Comparison of ENCODE assay signal across 17 cellular contexts in the genomic region with DNA sequence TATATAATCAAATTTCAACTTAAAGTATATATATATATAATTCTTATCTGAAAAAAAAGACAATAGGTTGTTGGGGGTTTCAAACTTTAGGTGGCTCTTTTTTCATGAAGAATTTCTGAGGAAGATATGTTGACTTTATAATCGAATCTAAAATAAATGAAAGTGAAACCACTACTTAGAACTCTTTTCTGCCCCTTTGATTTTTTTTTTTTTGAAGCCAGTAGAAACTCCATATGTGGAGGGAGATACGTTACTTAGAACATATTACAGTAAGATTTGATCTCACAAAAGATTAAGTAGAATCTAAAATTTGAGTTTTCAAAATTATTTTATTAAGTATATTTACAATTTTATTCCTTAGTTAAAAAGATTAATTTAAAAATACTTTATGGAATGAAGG.
DNase-seq lines count a peak whose midpoint lies in the region; ATAC-seq and TF ChIP-seq lines count a peak whose summit lies in the region.
"Had no signal": no experiment of that assay in that cellular context is flagged by ENCODE, and none has a peak within 500 bp of the region (broad histone marks: within the 10 kb centered on the region; RNA-seq: fewer than 3 reads in every experiment).

No MANE protein-coding gene starts in this region.

- H3K4me1 ChIP-seq in GM23248 (ENCODE audit: insufficient read depth) = no peaks in the 10 kb centered on the region
- H3K4me1 ChIP-seq: testis had no signal

- no peaks in the 10 kb centered on the region for H3K36me3 Mint-ChIP-seq in CD4-positive, alpha-beta T cell (ENCODE audit: low read depth)
- no peaks in the 10 kb centered on the region for H3K36me3 Mint-ChIP-seq in activated naive CD8-positive, alpha-beta T cell treated with anti-CD3 and anti-CD28 coated beads for 36 hours

- peaks cover 14% of the 10 kb centered on the region for H3K4me1 Mint-ChIP-seq in CD4-positive, alpha-beta T cell (ENCODE audit: low read depth)
- H3K4me1 Mint-ChIP-seq in activated naive CD8-positive, alpha-beta T cell treated with anti-CD3 and anti-CD28 coated beads for 36 hours = peaks cover 12% of the 10 kb centered on the region

- H3K4me3 Mint-ChIP-seq in CD4-positive, alpha-beta T cell = peak overlapping the region; percentile 68
- H3K4me3 Mint-ChIP-seq in activated naive CD8-positive, alpha-beta T cell treated with anti-CD3 and anti-CD28 coated beads for 36 hours = peak overlapping the region; percentile 30

- no peaks in the 10 kb centered on the region for H3K27me3 Mint-ChIP-seq in CD4-positive, alpha-beta T cell
- H3K27me3 Mint-ChIP-seq in activated naive CD8-positive, alpha-beta T cell treated with anti-CD3 and anti-CD28 coated beads for 36 hours = no peaks in the 10 kb centered on the region

- intact Hi-C loops in CD4-positive, alpha-beta T cell (cut with DNase I, micrococcal nuclease) = no loop called here

- H3K9me3 Mint-ChIP-seq in CD4-positive, alpha-beta T cell = no peaks in the 10 kb centered on the region
- no peaks in the 10 kb centered on the region for H3K9me3 Mint-ChIP-seq in activated naive CD8-positive, alpha-beta T cell treated with anti-CD3 and anti-CD28 coated beads for 36 hours
- H3K9me3 Mint-ChIP-seq: activated T-helper 1 cell treated with anti-CD3 and anti-CD28 coated beads, Interleukin-12 subunit alpha, Interleukin-12 subunit beta, Interleukin-2, Interleukin-4 antibody, amounts not matched to agents 30 ng/mL and 10 ng/mL and 1 ng/mL, durations not matched to agents 14 hours and 24 hours and 36 hours had no signal

- POLR2A ChIA-PET in CD4-positive, alpha-beta T cell (lab: Charles Lee) = no interaction called here

- no peak for DNase-seq in CD4-positive, alpha-beta T cell
- peak; percentile 3 for DNase-seq in GM23248
- DNase-seq in activated naive CD8-positive, alpha-beta T cell treated with anti-CD3 and anti-CD28 coated beads for 36 hours = no peak
- no peak for DNase-seq in left lobe of liver (ENCODE audit: low spot score)
- DNase-seq in NCI-H510A (lab: John Stamatoyannopoulos, UW) = no peak
- DNase-seq: COR-L47, hypothalamus, mammary epithelial cell, NCI-H2029 treated with DMSO at 0.1 percent for 48 hours, NCI-H82, occipital lobe, SHP77, testis had no signal

- in situ Hi-C loops in GM23248 (cut with MboI) = no loop called here

- no peaks in the 10 kb centered on the region for H3F3A ChIP-seq in GM23248 (ENCODE audit: insufficient read depth)

- no peak overlapping the region for H2AFZ ChIP-seq in GM23248

- no peak overlapping the region for H3K4me3 ChIP-seq in GM23248
- H3K4me3 ChIP-seq: smooth muscle cell, testis had no signal

- CTCF ChIA-PET in CD4-positive, alpha-beta T cell (lab: Charles Lee) = no interaction called here

- H3K27ac ChIP-seq in CD4-positive, alpha-beta T cell (ENCODE audit: low read depth, low read length) = no peak overlapping the region
- H3K27ac ChIP-seq in GM23248 = no peak overlapping the region
- H3K27ac ChIP-seq: testis had no signal

- no peak overlapping the region for H3K9ac ChIP-seq in GM23248

- H3K36me3 ChIP-seq in GM23248 (ENCODE audit: low read depth) = no peaks in the 10 kb centered on the region

- 34 to 39% methylated on average over 2 of the region's 2 CpGs for WGBS in GM23248 (ENCODE audit: low coverage in 1 of 2, low lambda C conversion rate in 2 of 2, missing lambda C conversion rate in 2 of 2), 2 experiments

- no peaks in the 10 kb centered on the region; the same call in 1 of the 2 replicates for H4K20me1 ChIP-seq in GM23248 (ENCODE audit: insufficient read depth)

- H3K9me2 ChIP-seq in GM23248 (ENCODE audit: insufficient read depth) = no peaks in the 10 kb centered on the region

- peak overlapping the region; percentile 18 for H3K27ac Mint-ChIP-seq in CD4-positive, alpha-beta T cell
- H3K27ac Mint-ChIP-seq in activated naive CD8-positive, alpha-beta T cell treated with anti-CD3 and anti-CD28 coated beads for 36 hours = no peak overlapping the region
- H3K27ac Mint-ChIP-seq: activated T-helper 1 cell treated with anti-CD3 and anti-CD28 coated beads, Interleukin-12 subunit alpha, Interleukin-12 subunit beta, Interleukin-2, Interleukin-4 antibody, amounts not matched to agents 30 ng/mL and 10 ng/mL and 1 ng/mL, durations not matched to agents 14 hours and 24 hours and 36 hours had no signal

- H3K9me3 ChIP-seq in CD4-positive, alpha-beta T cell (ENCODE audit: control insufficient read depth, low read length) = no peaks in the 10 kb centered on the region
- H3K9me3 ChIP-seq in GM23248 (ENCODE audit: low read depth) = no peaks in the 10 kb centered on the region
- H3K9me3 ChIP-seq: testis had no signal

- no peak overlapping the region for H3K4me2 ChIP-seq in GM23248 (ENCODE audit: unreplicated experiment)
- H3K4me2 ChIP-seq: smooth muscle cell had no signal

- ATAC-seq in CD4-positive, alpha-beta T cell (ENCODE audit: poor library complexity) = peak; percentile 55
- peak; percentile 50 for ATAC-seq in left lobe of liver
- no peak for ATAC-seq in HG02884 (IDR thresholded peaks at IDR 0.05; ENCODE audit: unreplicated experiment)
- no peak for ATAC-seq in HG03520 (IDR thresholded peaks at IDR 0.05; ENCODE audit: unreplicated experiment)

- no peaks in the 10 kb centered on the region for H3K27me3 ChIP-seq in CD4-positive, alpha-beta T cell (ENCODE audit: control insufficient read depth, insufficient read depth, low read length)
- no peaks in the 10 kb centered on the region for H3K27me3 ChIP-seq in GM23248 (replicated peaks; ENCODE audit: insufficient read depth)
- H3K27me3 ChIP-seq: testis had no signal

- TF ChIP-seq CTCF in CD4-positive, alpha-beta T cell (IDR thresholded peaks at IDR 0.05) = no peak

- H3K79me2 ChIP-seq in GM23248 (ENCODE audit: insufficient read depth) = no peaks in the 10 kb centered on the region

Comparison
In these comparisons a context has a peak if more than half of its experiments do, and no peak if none do; other contexts are left out.
1. ATAC-seq: peak in CD4-positive, alpha-beta T cell (single experiment) and left lobe of liver (single experiment); none in HG02884 (single experiment) and HG03520 (single experiment).